ENCODE assay signal across 13 cellular contexts in the genomic region with DNA sequence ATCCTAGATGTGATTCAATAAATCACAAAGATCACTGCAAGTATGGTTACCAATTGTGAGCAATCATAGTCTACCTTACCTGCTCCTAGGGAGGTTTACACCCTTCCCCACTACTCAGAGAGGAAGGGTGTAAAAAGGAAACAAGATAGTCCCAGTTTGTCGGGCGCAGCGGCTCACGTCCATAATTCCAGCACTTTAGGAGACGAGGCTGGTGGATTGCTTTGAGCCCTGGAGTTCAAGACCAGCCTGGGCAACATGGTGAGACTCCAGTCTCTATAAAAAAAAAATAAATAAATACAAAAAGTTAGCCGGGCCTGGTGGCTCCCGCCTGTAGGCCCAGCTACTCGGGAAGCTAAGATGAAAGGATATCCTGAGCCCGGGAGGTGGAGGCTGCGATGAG. TPM values are rescaled to one million over a fixed set of nuclear protein-coding genes. Genes with fewer than 3 reads are reported as not detected.
A peak's percentile ranks its signal among the peaks of the same experiment; 100 is the strongest.
DNase-seq lines count a peak whose midpoint lies in the region; ATAC-seq, FAIRE-seq and TF ChIP-seq lines count a peak whose summit lies in the region.
"Had no signal": no experiment of that assay in that cellular context is flagged by ENCODE, and none has a peak within 500 bp of the region (broad histone marks: within the 10 kb centered on the region; RNA-seq: fewer than 3 reads in every experiment).

No MANE protein-coding gene starts in this region.

- ATAC-seq in CD4-positive, CD25-positive, alpha-beta regulatory T cell (ENCODE audit: low read depth in 2 of 2) = no peak
- ATAC-seq in K562 (no peak), GM21528 (IDR thresholded peaks at IDR 0.05; ENCODE audit: low FRiP score, unreplicated experiment) (no peak)

- no peak overlapping the region for H3K27ac ChIP-seq in CD4-positive, CD25-positive, alpha-beta regulatory T cell (ENCODE audit: insufficient read depth, low read length, poor library complexity, severe bottlenecking)
- peak overlapping the region; percentile 89 for H3K27ac ChIP-seq in HUES48 (ENCODE audit: low read depth, low read length)
- peak overlapping the region; percentile 78 for H3K27ac ChIP-seq in K562 (ENCODE audit: extremely low read depth, low read depth, low read length)

- no peaks in the 10 kb centered on the region for H3K9me1 ChIP-seq in K562 (ENCODE audit: control insufficient read depth, insufficient read depth, low read length)

- H3K36me3 Mint-ChIP-seq in CD4-positive, CD25-positive, alpha-beta regulatory T cell = peaks cover 6% of the 10 kb centered on the region

- H3K4me2 ChIP-seq in K562 (ENCODE audit: insufficient read depth, low read length) = peak overlapping the region; percentile 98; the same call in 1 of the 2 replicates

- H3K4me1 ChIP-seq in CD4-positive, CD25-positive, alpha-beta regulatory T cell (ENCODE audit: control insufficient read depth, insufficient read depth, low read length, poor library complexity, severe bottlenecking) = peaks cover 31% of the 10 kb centered on the region
- H3K4me1 ChIP-seq in HUES48 (ENCODE audit: control insufficient read depth, insufficient read depth, low read length) (peaks cover 8% of the 10 kb centered on the region), K562 (replicated peaks in 1 of 2; ENCODE audit: control insufficient read depth in 2 of 2, insufficient read depth in 2 of 2, low read length in 2 of 2) (peaks cover 23 to 31% of the 10 kb centered on the region in 2 experiments; a peak in 4 of 5 replicates), neuron (ENCODE audit: insufficient read depth, low read length) (peaks cover 19% of the 10 kb centered on the region)

- no peaks in the 10 kb centered on the region for H3K9me3 ChIP-seq in CD4-positive, CD25-positive, alpha-beta regulatory T cell (ENCODE audit: control insufficient read depth in 2 of 2, low read length in 2 of 2)
- H3K9me3 ChIP-seq in HUES48 (ENCODE audit: control insufficient read depth, insufficient read depth, low read length) (no peaks in the 10 kb centered on the region), K562 (replicated peaks; ENCODE audit: control insufficient read depth, insufficient read depth, low read depth, low read length) (no peaks in the 10 kb centered on the region), neuron (ENCODE audit: low read length) (no peaks in the 10 kb centered on the region)
- H3K9me3 ChIP-seq: left lung, vagina had no signal

- H3K27ac Mint-ChIP-seq in CD4-positive, CD25-positive, alpha-beta regulatory T cell = no peak overlapping the region

- H4K20me1 ChIP-seq in K562 (replicated peaks; ENCODE audit: control insufficient read depth, insufficient read depth, low read length) = 0 out of 2 replicates have a peak, but pooled peaks cover 6% of the 10 kb centered on the region

- TF ChIP-seq EP300 in K562 (IDR thresholded peaks at IDR 0.05; ENCODE audit: low read length) = no peak

- WGBS in K562 (ENCODE audit: insufficient coverage, low coverage, missing lambda C conversion rate) = 84% methylated on average over 10 of the region's 10 CpGs

- no TSS peak for BruUV-seq in K562 (replicated peaks; lab: Mats Ljungman, UMichigan)

- TF ChIP-seq POLR2A in K562 (conservative IDR thresholded peaks at IDR 0.05) = no peak

- no peaks in the 10 kb centered on the region for H3K9me3 Mint-ChIP-seq in CD4-positive, CD25-positive, alpha-beta regulatory T cell
- H3K9me3 Mint-ChIP-seq: activated naive CD4-positive, alpha-beta T cell treated with anti-CD3 and anti-CD28 coated beads, Interleukin-2, amount 50 U/mL, for 72 hours had no signal

- H3K27me3 Mint-ChIP-seq in CD4-positive, CD25-positive, alpha-beta regulatory T cell = no peaks in the 10 kb centered on the region

- H3K79me2 ChIP-seq in K562 (ENCODE audit: control insufficient read depth, insufficient read depth, low read length) = peaks cover 40% of the 10 kb centered on the region

- FAIRE-seq in K562 (lab: Jason Lieb, UNC) = no peak

- POLR2A ChIA-PET in K562 (lab: Yijun Ruan, JAX) = interaction anchor here (1.4 to 1.9 kb wide), 3 partner anchors 16 to 47 kb away, joined by 4 to 21 read pairs (median 9); no protein-coding TSS in a partner anchor

- in situ Hi-C loops in K562 (cut with MboI) = no loop called here

- H3K4me3 Mint-ChIP-seq in CD4-positive, CD25-positive, alpha-beta regulatory T cell = peak overlapping the region in 3 of 4 donors; percentile 97 to 98 (median 98)

- H3K9ac ChIP-seq in HUES48 (ENCODE audit: low read depth, low read length) = no peak overlapping the region
- H3K9ac ChIP-seq in K562 (ENCODE audit: insufficient read depth in 1 of 2, low read depth in 2 of 2, low read length in 2 of 2) = peak overlapping the region in 1 of 2 experiments; percentile 86; a peak in 2 of 4 replicates

- CTCF ChIA-PET in K562 (lab: Yijun Ruan, JAX; ENCODE audit: low intra/inter-chr PET ratio) = no interaction called here

- no peaks in the 10 kb centered on the region for H3K36me3 ChIP-seq in CD4-positive, CD25-positive, alpha-beta regulatory T cell (ENCODE audit: control insufficient read depth, insufficient read depth, low read length)
- H3K36me3 ChIP-seq in HUES48 (ENCODE audit: control insufficient read depth, insufficient read depth, low read length) (no peaks in the 10 kb centered on the region), K562 (ENCODE audit: control insufficient read depth, insufficient read depth, low read length) (peaks cover 3% of the 10 kb centered on the region; the same call in 1 of the 3 replicates), neuron (ENCODE audit: insufficient read depth, low read length) (no peaks in the 10 kb centered on the region)
- H3K36me3 ChIP-seq: left lung, vagina had no signal

- intact Hi-C loops in K562 (cut with micrococcal nuclease) = loop anchor here (5.0 kb wide), 2 partner anchors 37 to 52 kb away; no protein-coding TSS in a partner anchor

- no peaks in the 10 kb centered on the region for H3K27me3 ChIP-seq in CD4-positive, CD25-positive, alpha-beta regulatory T cell (ENCODE audit: control insufficient read depth, insufficient read depth, low read length)
- no peaks in the 10 kb centered on the region for H3K27me3 ChIP-seq in HUES48 (ENCODE audit: control insufficient read depth, insufficient read depth, low read length)
- H3K27me3 ChIP-seq in K562 (ENCODE audit: control insufficient read depth in 2 of 2, insufficient read depth in 2 of 2, low read length in 2 of 2) = no peaks in the 10 kb centered on the region
- no peaks in the 10 kb centered on the region for H3K27me3 ChIP-seq in neuron (ENCODE audit: insufficient read depth, low read length)
- H3K27me3 ChIP-seq: left lung, vagina had no signal

- H3K4me1 Mint-ChIP-seq in CD4-positive, CD25-positive, alpha-beta regulatory T cell = peaks cover 16 to 39% (median 28%) of the 10 kb centered on the region in 4 donors

- TF ChIP-seq CTCF in K562 (IDR thresholded peaks at IDR 0.05 in 2 of 3, conservative IDR thresholded peaks at IDR 0.05 in 1 of 3; ENCODE audit: insufficient read depth in 2 of 3, low read depth in 1 of 3, low read length in 3 of 3) = no peak

- no peak overlapping the region for H3K4me3 ChIP-seq in CD4-positive, CD25-positive, alpha-beta regulatory T cell (ENCODE audit: low read depth, low read length)
- peak overlapping the region; percentile 88; the same call in 1 of the 2 replicates for H3K4me3 ChIP-seq in HUES48 (ENCODE audit: low read depth, low read length)
- H3K4me3 ChIP-seq in K562 = no peak overlapping the region
- peak overlapping the region; percentile 89 for H3K4me3 ChIP-seq in neuron (ENCODE audit: low read length)

- no peak for DNase-seq in CD4-positive, CD25-positive, alpha-beta regulatory T cell
- no peak for DNase-seq in K562 (ENCODE audit: extremely low read depth in 1 of 4, low spot score in 3 of 4)
- DNase-seq in midbrain (lab: John Stamatoyannopoulos, UW) = no peak
- DNase-seq in GM03348 (ENCODE audit: low spot score) = no peak
- no peak for DNase-seq in SIG-M5 (lab: John Stamatoyannopoulos, UW)
- DNase-seq: COR-L47, left lung, retina had no signal

- H2AFZ ChIP-seq in K562 (ENCODE audit: low read depth, low read length) (peak overlapping the region; percentile 97), neuron (ENCODE audit: low read depth, low read length) (peak overlapping the region; percentile 78)

- TF ChIP-seq RAD21 in K562 (CRISPR knock-in tag; conservative IDR thresholded peaks at IDR 0.05 in 1 of 2, IDR thresholded peaks at IDR 0.05 in 1 of 2) = no peak

RNA-seq across cellular contexts. Expression of a gene that starts 1.0 kb away (rescaled TPM):
- total RNA-seq in CD4-positive, CD25-positive, alpha-beta regulatory T cell = 61.0 TPM
- polyA plus RNA-seq in CD4-positive, CD25-positive, alpha-beta regulatory T cell = 10 to 100 TPM in 3 of 4 donors, 1 to 10 TPM in 1; 8.2 to 18.3 (median 12.0) TPM
- total RNA-seq in K562 (2011; cell fraction: chromatin; rRNA removed; ENCODE audit: low replicate concordance) = 101 and 115 TPM in 2 replicates
- 57.9 and 61.2 TPM in 2 replicates for total RNA-seq in K562 (2011; cell fraction: nucleolus; rRNA removed)
- 63.4 and 66.6 TPM in 2 replicates for total RNA-seq in K562 (2011; cell fraction: nucleoplasm; rRNA removed)
- total RNA-seq in K562 (2014; rRNA removed) (20.4 and 21.0 TPM in 2 replicates), K562 (2014; rRNA removed; fragmentation: Illumina TruSeq; extraction: Trizol) (10.1 and 13.4 TPM in 2 replicates), K562 (2015; rRNA removed; fragmentation: Illumina TruSeq; extraction: Trizol) (13.0 and 13.1 TPM in 2 replicates), K562 (2021) (24.5 and 27.9 TPM in 2 replicates)
- polyA plus RNA-seq in K562 (2011; rRNA removed) (6.6 and 9.8 TPM in 2 replicates), K562 (2014; fragmentation: Illumina TruSeq; extraction: Trizol) (12.5 and 13.0 TPM in 2 replicates), K562 (2014; fragmentation: Nextera tagmentation; extraction: Ambion mirVana) (under 1 TPM; 0.15 to 0.39 TPM), K562 (2014; rRNA removed) (8.9 and 9.9 TPM in 2 replicates)
- polyA plus RNA-seq in K562 (2011; cell fraction: cytosol; rRNA removed) = 8.8 and 11.9 TPM in 2 replicates
- 19.4 and 22.2 TPM in 2 replicates for polyA plus RNA-seq in K562 (2011; cell fraction: nucleus; rRNA removed)
- polyA plus RNA-seq in K562 (2012) = 16.0 and 22.2 TPM in 2 replicates
- 26.5 and 28.3 TPM in 2 replicates for polyA minus RNA-seq in K562 (2011; rRNA and poly(A)+ RNA removed)
- polyA minus RNA-seq in K562 (2011; cell fraction: cytosol; rRNA and poly(A)+ RNA removed) = 20.2 and 25.0 TPM in 2 replicates
- polyA minus RNA-seq in K562 (2011; cell fraction: nucleus; rRNA and poly(A)+ RNA removed) = 28.8 and 48.7 TPM in 2 replicates

RNA-seq across cellular contexts. Expression of a gene that starts 22.2 kb away (rescaled TPM):
- 19.2 TPM for total RNA-seq in CD4-positive, CD25-positive, alpha-beta regulatory T cell
- 10 to 100 TPM in 2 of 4 donors, 1 to 10 TPM in 2; 8.4 to 13.9 (median 9.4) TPM for polyA plus RNA-seq in CD4-positive, CD25-positive, alpha-beta regulatory T cell
- total RNA-seq in K562 (2011; cell fraction: chromatin; rRNA removed; ENCODE audit: low replicate concordance) = 7.3 and 8.5 TPM in 2 replicates
- total RNA-seq in K562 (2011; cell fraction: nucleolus; rRNA removed) = 6.8 and 8.2 TPM in 2 replicates
- total RNA-seq in K562 (2011; cell fraction: nucleoplasm; rRNA removed) = 6.0 and 6.3 TPM in 2 replicates
- total RNA-seq in K562 (2014; rRNA removed) (4.1 and 4.3 TPM in 2 replicates), K562 (2014; rRNA removed; fragmentation: Illumina TruSeq; extraction: Trizol) (5.6 and 6.0 TPM in 2 replicates), K562 (2015; rRNA removed; fragmentation: Illumina TruSeq; extraction: Trizol) (4.9 and 6.9 TPM in 2 replicates), K562 (2021) (5.5 and 5.8 TPM in 2 replicates)
- polyA plus RNA-seq in K562 (2011; rRNA removed) (4.7 and 5.5 TPM in 2 replicates), K562 (2014; fragmentation: Illumina TruSeq; extraction: Trizol) (5.3 and 6.0 TPM in 2 replicates), K562 (2014; fragmentation: Nextera tagmentation; extraction: Ambion mirVana) (1 to 10 TPM; 6.0 to 8.4 TPM), K562 (2014; rRNA removed) (3.5 and 6.1 TPM in 2 replicates)
- 4.9 and 5.5 TPM in 2 replicates for polyA plus RNA-seq in K562 (2011; cell fraction: cytosol; rRNA removed)
- 3.5 and 4.0 TPM in 2 replicates for polyA plus RNA-seq in K562 (2011; cell fraction: nucleus; rRNA removed)
- 5.9 and 6.1 TPM in 2 replicates for polyA plus RNA-seq in K562 (2012)
- 6.3 and 6.9 TPM in 2 replicates for polyA minus RNA-seq in K562 (2011; rRNA and poly(A)+ RNA removed)
- 2.4 and 3.1 TPM in 2 replicates for polyA minus RNA-seq in K562 (2011; cell fraction: cytosol; rRNA and poly(A)+ RNA removed)
- 2.4 and 3.6 TPM in 2 replicates for polyA minus RNA-seq in K562 (2011; cell fraction: nucleus; rRNA and poly(A)+ RNA removed)

RNA-seq across cellular contexts. Expression of a gene that starts 22.6 kb away (rescaled TPM):
- 135 TPM for total RNA-seq in CD4-positive, CD25-positive, alpha-beta regulatory T cell
- polyA plus RNA-seq in CD4-positive, CD25-positive, alpha-beta regulatory T cell = 10 to 100 TPM; 69.0 to 88.8 (median 76.8) TPM
- 112 and 117 TPM in 2 replicates for total RNA-seq in K562 (2011; cell fraction: chromatin; rRNA removed; ENCODE audit: low replicate concordance)
- 77.5 and 112 TPM in 2 replicates for total RNA-seq in K562 (2011; cell fraction: nucleolus; rRNA removed)
- total RNA-seq in K562 (2011; cell fraction: nucleoplasm; rRNA removed) = 88.6 and 94.3 TPM in 2 replicates
- 46.6 and 54.4 TPM in 2 replicates for total RNA-seq in K562 (2014; rRNA removed)
- 26.0 and 27.2 TPM in 2 replicates for total RNA-seq in K562 (2014; rRNA removed; fragmentation: Illumina TruSeq; extraction: Trizol)
- 23.3 and 24.5 TPM in 2 replicates for total RNA-seq in K562 (2015; rRNA removed; fragmentation: Illumina TruSeq; extraction: Trizol)
- total RNA-seq in K562 (2021) = 52.2 and 61.5 TPM in 2 replicates
- 56.9 and 66.1 TPM in 2 replicates for polyA plus RNA-seq in K562 (2011; rRNA removed)
- 72.0 and 89.0 TPM in 2 replicates for polyA plus RNA-seq in K562 (2011; cell fraction: cytosol; rRNA removed)
- polyA plus RNA-seq in K562 (2011; cell fraction: nucleus; rRNA removed) = 128 and 150 TPM in 2 replicates
- polyA plus RNA-seq in K562 (2012) = 33.0 and 68.6 TPM in 2 replicates
- polyA plus RNA-seq in K562 (2014; fragmentation: Illumina TruSeq; extraction: Trizol) = 36.5 and 38.1 TPM in 2 replicates
- 10 to 100 TPM; 13.1 to 15.6 TPM for polyA plus RNA-seq in K562 (2014; fragmentation: Nextera tagmentation; extraction: Ambion mirVana)
- 49.5 and 58.8 TPM in 2 replicates for polyA plus RNA-seq in K562 (2014; rRNA removed)
- polyA minus RNA-seq in K562 (2011; rRNA and poly(A)+ RNA removed) = 48.2 and 57.6 TPM in 2 replicates
- 28.3 and 42.0 TPM in 2 replicates for polyA minus RNA-seq in K562 (2011; cell fraction: cytosol; rRNA and poly(A)+ RNA removed)
- 36.8 and 48.7 TPM in 2 replicates for polyA minus RNA-seq in K562 (2011; cell fraction: nucleus; rRNA and poly(A)+ RNA removed)

Comparison
In these comparisons a context has a peak if more than half of its experiments do, and no peak if none do; other contexts are left out.
1. H3K4me3 ChIP-seq: peak in HUES48 (single experiment) and neuron (single experiment); none in CD4-positive, CD25-positive, alpha-beta regulatory T cell (single experiment) and K562 (single experiment).